In genomic region chr11:46677169-46677568, GRCh38 we compare ENCODE assay signal across 12 cellular contexts. TPM values are rescaled to one million over a fixed set of nuclear protein-coding genes. Genes with fewer than 3 reads are reported as not detected.
A peak's percentile ranks its signal among the peaks of the same experiment; 100 is the strongest.
DNase-seq lines count a peak whose midpoint lies in the region; ATAC-seq and TF ChIP-seq lines count a peak whose summit lies in the region.
"Had no signal": no experiment of that assay in that cellular context is flagged by ENCODE, and none has a peak within 500 bp of the region (broad histone marks: within the 10 kb centered on the region; RNA-seq: fewer than 3 reads in every experiment).

No MANE protein-coding gene starts in this region.

- H3K36me3 Mint-ChIP-seq in activated CD4-positive, alpha-beta T cell treated with anti-CD3 and anti-CD28 coated beads for 36 hours (ENCODE audit: low read depth): peaks cover 23% of the 10 kb centered on the region
- H3K36me3 Mint-ChIP-seq in activated naive CD8-positive, alpha-beta T cell: peaks cover 6% of the 10 kb centered on the region
- peaks cover 36 to 47% of the 10 kb centered on the region in 2 donors for H3K36me3 Mint-ChIP-seq in stimulated activated naive B cell treated with anti-CD40 and anti-IgM and Interleukin-4, amounts not matched to agents 10 μg/mL and 1 μg/mL and 100 μg/mL, for 72 hours

- CTCF ChIA-PET in activated CD4-positive, alpha-beta T cell treated with anti-CD3 and anti-CD28 coated beads for 36 hours (lab: Charles Lee): no interaction called here

- no peak overlapping the region for H3K9ac ChIP-seq in colonic mucosa (ENCODE audit: low read depth in 2 of 2, low read length in 2 of 2)
- H3K9ac ChIP-seq: GM23248 had no signal

- H3K4me1 ChIP-seq in left ventricle myocardium inferior (peaks cover 64% of the 10 kb centered on the region), colonic mucosa (peaks cover 22% of the 10 kb centered on the region)

- H3K27me3 ChIP-seq in left ventricle myocardium inferior (ENCODE audit: low read depth) (no peaks in the 10 kb centered on the region), colonic mucosa (no peaks in the 10 kb centered on the region)

- POLR2A ChIA-PET in activated CD4-positive, alpha-beta T cell treated with anti-CD3 and anti-CD28 coated beads for 36 hours (lab: Charles Lee): no interaction called here

- TF ChIP-seq CTCF in left ventricle myocardium inferior (IDR thresholded peaks at IDR 0.05; ENCODE audit: borderline replicate concordance) (no peak), colonic mucosa (IDR thresholded peaks at IDR 0.05) (no peak)

- H3K4me1 Mint-ChIP-seq in activated CD4-positive, alpha-beta T cell treated with anti-CD3 and anti-CD28 coated beads for 36 hours: peaks cover 49% of the 10 kb centered on the region
- peaks cover 53% of the 10 kb centered on the region for H3K4me1 Mint-ChIP-seq in activated naive CD8-positive, alpha-beta T cell (ENCODE audit: low read depth)
- H3K4me1 Mint-ChIP-seq in stimulated activated naive B cell treated with anti-CD40 and anti-IgM and Interleukin-4, amounts not matched to agents 10 μg/mL and 1 μg/mL and 100 μg/mL, for 72 hours: peaks cover 26 to 30% of the 10 kb centered on the region in 2 donors

- intact Hi-C loops in activated CD4-positive, alpha-beta T cell treated with anti-CD3 and anti-CD28 coated beads for 36 hours (cut with DNase I, micrococcal nuclease): no loop called here
- intact Hi-C loops in left ventricle myocardium inferior (cut with micrococcal nuclease) (no loop called here), colonic mucosa (cut with DNase I) (no loop called here)

- peak overlapping the region; percentile 88 for H3K27ac ChIP-seq in left ventricle myocardium inferior (replicated peaks)
- no peak overlapping the region for H3K27ac ChIP-seq in colonic mucosa

- H3K27me3 Mint-ChIP-seq in activated CD4-positive, alpha-beta T cell treated with anti-CD3 and anti-CD28 coated beads for 36 hours: no peaks in the 10 kb centered on the region
- no peaks in the 10 kb centered on the region for H3K27me3 Mint-ChIP-seq in activated naive CD8-positive, alpha-beta T cell
- no peaks in the 10 kb centered on the region for H3K27me3 Mint-ChIP-seq in stimulated activated naive B cell treated with anti-CD40 and anti-IgM and Interleukin-4, amounts not matched to agents 10 μg/mL and 1 μg/mL and 100 μg/mL, for 72 hours

- no peaks in the 10 kb centered on the region for H3K9me3 ChIP-seq in left ventricle myocardium inferior (replicated peaks)
- no peaks in the 10 kb centered on the region for H3K9me3 ChIP-seq in colonic mucosa
- H3K9me3 ChIP-seq: mucosa of descending colon had no signal

- no peak for ATAC-seq in activated CD4-positive, alpha-beta T cell treated with anti-CD3 and anti-CD28 coated beads for 36 hours
- ATAC-seq in stimulated activated naive B cell treated with anti-CD40 and anti-IgM and Interleukin-4, amounts not matched to agents 10 μg/mL and 1 μg/mL and 100 μg/mL, for 72 hours (replicated peaks): no peak
- ATAC-seq: mucosa of descending colon had no signal

- H3K4me3 ChIP-seq in left ventricle myocardium inferior (no peak overlapping the region), colonic mucosa (no peak overlapping the region)
- H3K4me3 ChIP-seq: GM23248, mucosa of descending colon had no signal

- peak overlapping the region; percentile 9 for H3K27ac Mint-ChIP-seq in activated CD4-positive, alpha-beta T cell treated with anti-CD3 and anti-CD28 coated beads for 36 hours
- H3K27ac Mint-ChIP-seq in activated naive CD8-positive, alpha-beta T cell: peak overlapping the region; percentile 75
- peak overlapping the region; percentile 84 for H3K27ac Mint-ChIP-seq in stimulated activated naive B cell treated with anti-CD40 and anti-IgM and Interleukin-4, amounts not matched to agents 10 μg/mL and 1 μg/mL and 100 μg/mL, for 72 hours

- H3K9me3 Mint-ChIP-seq in activated CD4-positive, alpha-beta T cell treated with anti-CD3 and anti-CD28 coated beads for 36 hours (ENCODE audit: low read depth): no peaks in the 10 kb centered on the region
- H3K9me3 Mint-ChIP-seq in activated naive CD8-positive, alpha-beta T cell (ENCODE audit: low read depth): no peaks in the 10 kb centered on the region
- no peaks in the 10 kb centered on the region for H3K9me3 Mint-ChIP-seq in stimulated activated naive B cell treated with anti-CD40 and anti-IgM and Interleukin-4, amounts not matched to agents 10 μg/mL and 1 μg/mL and 100 μg/mL, for 72 hours

- H3K4me3 Mint-ChIP-seq in activated CD4-positive, alpha-beta T cell treated with anti-CD3 and anti-CD28 coated beads for 36 hours: no peak overlapping the region
- H3K4me3 Mint-ChIP-seq in activated naive CD8-positive, alpha-beta T cell: no peak overlapping the region
- H3K4me3 Mint-ChIP-seq in stimulated activated naive B cell treated with anti-CD40 and anti-IgM and Interleukin-4, amounts not matched to agents 10 μg/mL and 1 μg/mL and 100 μg/mL, for 72 hours: no peak overlapping the region

- H3K36me3 ChIP-seq in left ventricle myocardium inferior: peaks cover 80% of the 10 kb centered on the region
- H3K36me3 ChIP-seq in colonic mucosa: peaks cover 28% of the 10 kb centered on the region

- DNase-seq in activated CD4-positive, alpha-beta T cell treated with anti-CD3 and anti-CD28 coated beads for 36 hours: no peak
- no peak for DNase-seq in activated CD4-positive, alpha-beta T cell treated with anti-CD3 and anti-CD28 coated beads, Interleukin-2, amount 50 U/mL, for 48 hours
- DNase-seq in left ventricle myocardium inferior (no peak), T-helper 1 cell (no peak), dermis blood vessel endothelial cell (no peak), colonic mucosa (no peak)
- no peak for DNase-seq in stimulated activated naive B cell treated with anti-CD40 and anti-IgM and Interleukin-4, amounts not matched to agents 10 μg/mL and 1 μg/mL and 100 μg/mL, for 72 hours
- DNase-seq: activated CD4-positive, CD25-positive, alpha-beta regulatory T cell treated with anti-CD3 and anti-CD28 coated beads, Interleukin-2, amount 50 U/mL, for 72 hours; KG1; mucosa of descending colon had no signal

RNA-seq across cellular contexts. Expression of gene ARHGAP1, which starts 23.2 kb away (rescaled TPM):
- total RNA-seq in activated CD4-positive, alpha-beta T cell treated with anti-CD3 and anti-CD28 coated beads for 36 hours: 10 to 100 TPM; 40.2 to 50.0 TPM
- 101 TPM for total RNA-seq in left ventricle myocardium inferior
- 21.6 and 35.4 TPM in 2 replicates for total RNA-seq in dermis blood vessel endothelial cell
- 10 to 100 TPM; 68.3 to 81.7 TPM for total RNA-seq in colonic mucosa

RNA-seq across cellular contexts. Expression of gene ZNF408, which starts 23.7 kb away (rescaled TPM):
- 1 to 10 TPM; 8.8 to 9.0 TPM for total RNA-seq in activated CD4-positive, alpha-beta T cell treated with anti-CD3 and anti-CD28 coated beads for 36 hours
- total RNA-seq in left ventricle myocardium inferior (7.3 TPM), dermis blood vessel endothelial cell (7.9 and 8.7 TPM in 2 replicates), colonic mucosa (10 to 100 TPM; 11.7 to 15.5 TPM)

RNA-seq across cellular contexts. Expression of gene F2, which starts 41.8 kb away (rescaled TPM):
- not detected for total RNA-seq in activated CD4-positive, alpha-beta T cell treated with anti-CD3 and anti-CD28 coated beads for 36 hours
- not detected for total RNA-seq in left ventricle myocardium inferior
- not detected in 2 replicates for total RNA-seq in dermis blood vessel endothelial cell
- 1 to 10 TPM in 1 of 2 donors, not detected in 1; 1.2 TPM for total RNA-seq in colonic mucosa
- total RNA-seq: GM23248 had no signal

RNA-seq across cellular contexts. Expression of gene ATG13, which starts 59.8 kb away (rescaled TPM):
- 10 to 100 TPM; 39.4 to 56.4 TPM for total RNA-seq in activated CD4-positive, alpha-beta T cell treated with anti-CD3 and anti-CD28 coated beads for 36 hours
- total RNA-seq in left ventricle myocardium inferior (42.1 TPM), dermis blood vessel endothelial cell (57.7 and 67.3 TPM in 2 replicates), colonic mucosa (10 to 100 TPM; 58.3 to 61.3 TPM)

Comparison
In these comparisons a context has a peak if more than half of its experiments do, and no peak if none do; other contexts are left out.
1. H3K27ac Mint-ChIP-seq: peak in every context shown above with its lines; median percentile 84 in stimulated activated naive B cell treated with anti-CD40 and anti-IgM and Interleukin-4, amounts not matched to agents 10 μg/mL and 1 μg/mL and 100 μg/mL, for 72 hours; 75 in activated naive CD8-positive, alpha-beta T cell; 9 in activated CD4-positive, alpha-beta T cell treated with anti-CD3 and anti-CD28 coated beads for 36 hours.